In genomic region chr6:26103770-26104456, GRCh38 we compare ENCODE assay signal across 2 cellular contexts.
TF ChIP-seq lines count a peak whose summit lies in the region.

No MANE protein-coding gene starts in this region.

TF ChIP-seq in HCT116, 20 proteins besides CTCF, POLR2A, EP300 and RAD21 (continued from another document):
- TF ChIP-seq ZBTB33 (IDR thresholded peaks at IDR 0.05; ENCODE audit: extremely low read depth, insufficient replicate concordance, low read length) (peak; percentile 91), POLR2AphosphoS5 (IDR thresholded peaks at IDR 0.05; ENCODE audit: low read depth, low read length) (peak; percentile 98), EZH2 (IDR thresholded peaks at IDR 0.05) (no peak), SIN3A (IDR thresholded peaks at IDR 0.05; ENCODE audit: low read depth) (peak; percentile 100), ATF3 (IDR thresholded peaks at IDR 0.05) (peak; percentile 52; the same call in 1 of the 2 replicates), REST (IDR thresholded peaks at IDR 0.05; ENCODE audit: low read depth) (no peak), ZFX (IDR thresholded peaks at IDR 0.05) (no peak), SP1 (IDR thresholded peaks at IDR 0.05; ENCODE audit: low read depth) (peak; percentile 98), MAX (IDR thresholded peaks at IDR 0.05) (peak; percentile 79), CBX3 (IDR thresholded peaks at IDR 0.05; ENCODE audit: low read depth) (peak; percentile 87), YY1 (IDR thresholded peaks at IDR 0.05; ENCODE audit: extremely low read depth, insufficient replicate concordance, low read depth, low read length) (peak; percentile 81), FOSL1 (IDR thresholded peaks at IDR 0.05; ENCODE audit: low read depth) (no peak), CEBPB (IDR thresholded peaks at IDR 0.05; ENCODE audit: low read depth) (peak; percentile 90)

TF ChIP-seq in SK-N-SH treated with all-trans-retinoic acid at 6 μM for 48 hours, 23 proteins besides CTCF, POLR2A, EP300 and RAD21 (continued from another document):
- TF ChIP-seq PATZ1 (CRISPR knock-in tag; IDR thresholded peaks at IDR 0.05; ENCODE audit: borderline replicate concordance): peak; percentile 80; the same call in 1 of the 2 replicates
- TF ChIP-seq CREB5 (CRISPR knock-in tag; IDR thresholded peaks at IDR 0.05; ENCODE audit: low read depth): 0 out of 2 replicates have a peak, but pooled peaks have one; percentile 37
- peak; percentile 72; the same call in 1 of the 2 replicates for TF ChIP-seq TOX (CRISPR knock-in tag; IDR thresholded peaks at IDR 0.05; ENCODE audit: borderline replicate concordance)
- TF ChIP-seq RARB (CRISPR knock-in tag; IDR thresholded peaks at IDR 0.05): peak; percentile 87; the same call in 1 of the 2 replicates
- TF ChIP-seq OSR1 (CRISPR knock-in tag; IDR thresholded peaks at IDR 0.05): no peak
- TF ChIP-seq CSDC2 (CRISPR knock-in tag; IDR thresholded peaks at IDR 0.05): no peak
- TF ChIP-seq ZFP30 (CRISPR knock-in tag; IDR thresholded peaks at IDR 0.05): no peak
- TF ChIP-seq BACH2 (CRISPR knock-in tag; IDR thresholded peaks at IDR 0.05; ENCODE audit: borderline replicate concordance): no peak
- TF ChIP-seq CSRNP3 (CRISPR knock-in tag; IDR thresholded peaks at IDR 0.05): peak; percentile 86
- TF ChIP-seq SNAI2 (CRISPR knock-in tag; IDR thresholded peaks at IDR 0.05): 0 out of 2 replicates have a peak, but pooled peaks have one; percentile 16
- 0 out of 2 replicates have a peak, but pooled peaks have one; percentile 27 for TF ChIP-seq TSHZ2 (CRISPR knock-in tag; IDR thresholded peaks at IDR 0.05)
- TF ChIP-seq ESRRG (CRISPR knock-in tag; IDR thresholded peaks at IDR 0.05): peak; percentile 80; the same call in 1 of the 2 replicates
